7 cellular contexts compared by ENCODE assay signal in the genomic region with DNA sequence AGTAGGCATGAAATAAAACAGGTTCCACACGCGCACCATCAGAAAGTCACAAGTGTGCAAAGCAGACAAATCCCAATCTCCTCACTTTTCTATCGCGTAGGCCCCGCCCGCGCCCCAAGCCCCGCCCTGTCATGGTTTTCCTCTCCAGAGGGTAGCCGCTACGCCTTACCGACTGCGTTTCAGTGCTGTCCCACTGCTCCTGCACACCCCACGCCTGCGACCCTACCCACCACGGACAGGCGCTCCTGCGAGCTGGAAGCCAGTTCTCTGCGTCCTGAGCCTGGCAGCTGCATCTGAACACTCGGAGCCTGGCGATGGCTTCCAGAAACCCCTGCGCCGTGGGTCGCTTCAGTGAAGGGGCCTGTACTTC. TPM values are rescaled to one million over a fixed set of nuclear protein-coding genes. Genes with fewer than 3 reads are reported as not detected.
DNase-seq lines count a peak whose midpoint lies in the region; ATAC-seq and TF ChIP-seq lines count a peak whose summit lies in the region.

No MANE protein-coding gene starts in this region.

- peaks cover 13% of the 10 kb centered on the region for H3K4me1 Mint-ChIP-seq in activated naive CD4-positive, alpha-beta T cell treated with anti-CD3 and anti-CD28 coated beads for 36 hours (ENCODE audit: low read depth)

- 1% methylated on average over 21 to 23 of the region's 23 CpGs for WGBS in heart left ventricle, 4 donors
- WGBS in psoas muscle, 3 donors, result 0 to 1% (median 0%) methylated on average over 23 of the region's 23 CpGs

- no peaks in the 10 kb centered on the region for H3K27me3 Mint-ChIP-seq in activated naive CD4-positive, alpha-beta T cell treated with anti-CD3 and anti-CD28 coated beads for 36 hours (ENCODE audit: low read depth)

- H3K9me3 ChIP-seq in heart left ventricle (peaks cover 0 to 89% (median 62%) of the 10 kb centered on the region in 12 donors), psoas muscle (peaks cover 78% of the 10 kb centered on the region)

- H3K36me3 Mint-ChIP-seq in activated naive CD4-positive, alpha-beta T cell treated with anti-CD3 and anti-CD28 coated beads for 36 hours (ENCODE audit: low read depth), result peaks cover 58% of the 10 kb centered on the region

- CTCF ChIA-PET in activated naive CD4-positive, alpha-beta T cell treated with anti-CD3 and anti-CD28 coated beads for 36 hours (lab: Charles Lee), result no interaction called here

- ATAC-seq in GM18505 (IDR thresholded peaks at IDR 0.05; ENCODE audit: unreplicated experiment) (peak; percentile 29), HG02642 (IDR thresholded peaks at IDR 0.05; ENCODE audit: poor library complexity, unreplicated experiment) (peak; percentile 34), heart left ventricle (peak; percentile 65 to 80 (median 76)), psoas muscle (peak; percentile 36 to 67 (median 56))

- H3K27me3 ChIP-seq in heart left ventricle, result no peaks in the 10 kb centered on the region
- no peaks in the 10 kb centered on the region for H3K27me3 ChIP-seq in psoas muscle (ENCODE audit: insufficient read depth in 3 of 3, low read length in 2 of 3)

- intact Hi-C loops in activated naive CD4-positive, alpha-beta T cell treated with anti-CD3 and anti-CD28 coated beads for 36 hours (cut with micrococcal nuclease), result loop anchor here (1.0 to 10.0 kb wide), 3 partner anchors 28 to 162 kb away; a partner anchor contains a TSS
- intact Hi-C loops in heart left ventricle (cut with DNase I), result loop anchor here in 4 of 10 donors (1.0 to 10.0 kb wide), 5 partner anchors 28 to 163 kb away; a partner anchor contains a TSS
- intact Hi-C loops in psoas muscle (cut with DNase I), result loop anchor here in 1 of 2 donors (1.0 to 2.0 kb wide), 2 partner anchors 28 to 59 kb away; a partner anchor contains a TSS

- H3K27ac ChIP-seq in heart left ventricle (peak overlapping the region; percentile 74 to 97 (median 90)), psoas muscle (peak overlapping the region; percentile 84)

- H3K4me3 Mint-ChIP-seq in activated naive CD4-positive, alpha-beta T cell treated with anti-CD3 and anti-CD28 coated beads for 36 hours, result peak overlapping the region; percentile 94

- H3K4me1 ChIP-seq in heart left ventricle (peaks cover 0 to 15% (median 6%) of the 10 kb centered on the region in 12 donors), psoas muscle (no peaks in the 10 kb centered on the region)

- TF ChIP-seq POLR2A in GM18505 (IDR thresholded peaks at IDR 0.05; ENCODE audit: borderline replicate concordance, extremely low read depth, insufficient read depth, insufficient read length) (no peak), heart left ventricle (IDR thresholded peaks at IDR 0.05) (no peak)

- H3K9me3 Mint-ChIP-seq in activated naive CD4-positive, alpha-beta T cell treated with anti-CD3 and anti-CD28 coated beads for 36 hours, result peaks cover 60% of the 10 kb centered on the region

- H3K36me3 ChIP-seq in heart left ventricle (peaks cover 7 to 56% (median 28%) of the 10 kb centered on the region in 9 donors), psoas muscle (ENCODE audit: insufficient read depth in 1 of 2, low read depth in 1 of 2) (peaks cover 25 to 42% of the 10 kb centered on the region in 2 donors)

- peak; percentile 30 for DNase-seq in NCI-H345 (lab: John Stamatoyannopoulos, UW)
- DNase-seq in activated naive CD4-positive, alpha-beta T cell treated with anti-CD3 and anti-CD28 coated beads for 36 hours, result peak; percentile 54
- DNase-seq in heart left ventricle, result peak; percentile 50 to 81 (median 64)
- peak; percentile 56 to 72 for DNase-seq in psoas muscle
- DNase-seq in superior temporal gyrus (ENCODE audit: extremely low spot score), result no peak

- H3K27ac Mint-ChIP-seq in activated naive CD4-positive, alpha-beta T cell treated with anti-CD3 and anti-CD28 coated beads for 36 hours, result peak overlapping the region; percentile 73

- peak overlapping the region; percentile 75 to 98 (median 87) for H3K4me3 ChIP-seq in heart left ventricle
- peak overlapping the region; percentile 100 for H3K4me3 ChIP-seq in psoas muscle

- TF ChIP-seq CTCF in heart left ventricle (IDR thresholded peaks at IDR 0.05) (no peak), psoas muscle (IDR thresholded peaks at IDR 0.05) (no peak)

RNA-seq across cellular contexts. Expression of a gene that starts 0.4 kb away (rescaled TPM):
- 1 to 10 TPM in 1 of 2 experiments, under 1 TPM in 1; 0.99 to 1.5 TPM for total RNA-seq in activated naive CD4-positive, alpha-beta T cell treated with anti-CD3 and anti-CD28 coated beads for 36 hours
- total RNA-seq in heart left ventricle (1 to 10 TPM; 1.7 to 7.1 (median 3.2) TPM), psoas muscle (1 to 10 TPM in 3 of 4 donors, under 1 TPM in 1; 0.87 to 2.6 (median 1.6) TPM)
- polyA plus RNA-seq in heart left ventricle (1 to 10 TPM; 3.5 to 7.1 TPM), psoas muscle (1 to 10 TPM in 2 of 3 donors, under 1 TPM in 1; 0.44 to 3.4 (median 2.1) TPM)

RNA-seq across cellular contexts. Expression of a gene that starts 28.1 kb away (rescaled TPM):
- 1 to 10 TPM; 2.4 to 3.2 TPM for total RNA-seq in activated naive CD4-positive, alpha-beta T cell treated with anti-CD3 and anti-CD28 coated beads for 36 hours
- 1 to 10 TPM; 4.1 to 7.5 (median 5.4) TPM for total RNA-seq in heart left ventricle
- polyA plus RNA-seq in heart left ventricle, result 1 to 10 TPM; 3.8 to 8.6 TPM
- 1 to 10 TPM; 2.0 to 5.0 (median 3.2) TPM for total RNA-seq in psoas muscle
- 1 to 10 TPM; 1.7 to 7.0 (median 2.9) TPM for polyA plus RNA-seq in psoas muscle

RNA-seq across cellular contexts. Expression of a gene that starts 28.2 kb away (rescaled TPM):
- total RNA-seq in activated naive CD4-positive, alpha-beta T cell treated with anti-CD3 and anti-CD28 coated beads for 36 hours, result 1 to 10 TPM; 2.5 to 3.0 TPM
- 10 to 100 TPM in 1 of 9 donors, 1 to 10 TPM in 8; 5.3 to 15.3 (median 7.1) TPM for total RNA-seq in heart left ventricle
- 10 to 100 TPM in 1 of 2 donors, 1 to 10 TPM in 1; 3.6 to 10.2 TPM for polyA plus RNA-seq in heart left ventricle
- total RNA-seq in psoas muscle, result 1 to 10 TPM; 3.6 to 4.9 (median 4.7) TPM
- polyA plus RNA-seq in psoas muscle, result 10 to 100 TPM in 1 of 3 donors, 1 to 10 TPM in 2; 3.6 to 11.7 (median 4.7) TPM

RNA-seq across cellular contexts. Expression of a gene that starts 59.2 kb away (rescaled TPM):
- under 1 TPM; 0.29 to 0.49 TPM for total RNA-seq in activated naive CD4-positive, alpha-beta T cell treated with anti-CD3 and anti-CD28 coated beads for 36 hours
- total RNA-seq in heart left ventricle (1 to 10 TPM; 3.3 to 7.9 (median 4.7) TPM), psoas muscle (1 to 10 TPM; 5.3 to 7.3 (median 5.4) TPM)
- polyA plus RNA-seq in heart left ventricle (1 to 10 TPM; 2.3 to 3.4 TPM), psoas muscle (1 to 10 TPM; 1.1 to 4.0 (median 1.5) TPM)
